In genomic region chr14:43359317-43359716, GRCh38 we compare ENCODE assay signal across 26 cellular contexts.
"Had no signal": no experiment of that assay in that cellular context is flagged by ENCODE, and none has a peak within 500 bp of the region (broad histone marks: within the 10 kb centered on the region; RNA-seq: fewer than 3 reads in every experiment).

No MANE protein-coding gene starts in this region.

- H3K9me3 ChIP-seq: neutrophil, right lobe of liver, suprapubic skin, tibial nerve had no signal

- H3K27me3 ChIP-seq: cardiac muscle cell, dorsolateral prefrontal cortex, neutrophil, right lobe of liver, stomach, suprapubic skin, tibial nerve had no signal

- DNase-seq: activated B cell treated with CpG ODN at 0.5 μM for 24 hours; activated CD4-positive, alpha-beta T cell treated with anti-CD3 and anti-CD28 coated beads, Interleukin-2, amount 50 U/mL, for 1 hour; activated CD8-positive, alpha-beta T cell treated with anti-CD3 and anti-CD28 coated beads for 36 hours; activated T-cell treated with anti-CD3 and anti-CD28 coated beads, Interleukin-2, amount 50 U/mL, for 4 hours; anterior cingulate cortex; cerebellar nuclear complex; dorsolateral prefrontal cortex; effector memory CD4-positive, alpha-beta T cell; glutamatergic neuron; islet precursor cell; left ventricle myocardium superior; right lobe of liver; stimulated activated CD4-positive, alpha-beta T cell treated with anti-CD3 and anti-CD28 coated beads, Interleukin-12 subunit alpha, Interleukin-12 subunit beta, amount 100 ng/mL, for 4 hours; stimulated activated CD4-positive, alpha-beta T cell treated with anti-CD3 and anti-CD28 coated beads, Interleukin-4, amount 100 ng/mL, for 1 hour; stomach had no signal

- H3K27ac ChIP-seq: cardiac muscle cell, coronary artery, dorsolateral prefrontal cortex, neutrophil, right lobe of liver, skin epidermis, stomach, suprapubic skin, tibial nerve had no signal

- H3K4me1 Mint-ChIP-seq: activated B cell treated with CpG ODN at 0.5 μM for 24 hours, nephron had no signal

- H3K9me3 Mint-ChIP-seq: activated B cell treated with CpG ODN at 0.5 μM for 24 hours; activated T-cell treated with anti-CD3 and anti-CD28 coated beads, Interleukin-2, amount 50 U/mL, for 4 hours; nephron had no signal

- ATAC-seq: activated CD8-positive, alpha-beta T cell treated with anti-CD3 and anti-CD28 coated beads for 36 hours; activated naive CD4-positive, alpha-beta T cell treated with anti-CD3 and anti-CD28 coated beads, Interleukin-2, amount 50 U/mL, for 72 hours; activated T-cell treated with anti-CD3 and anti-CD28 coated beads, Interleukin-2, amount 50 U/mL, for 4 hours; left ventricle myocardium superior; right lobe of liver had no signal

- H3K36me3 Mint-ChIP-seq: activated naive CD4-positive, alpha-beta T cell treated with anti-CD3 and anti-CD28 coated beads, Interleukin-2, amount 50 U/mL, for 72 hours had no signal

- H3K4me3 Mint-ChIP-seq: activated B cell treated with CpG ODN at 0.5 μM for 24 hours; activated CD8-positive, alpha-beta T cell treated with anti-CD3 and anti-CD28 coated beads for 36 hours; activated T-cell treated with anti-CD3 and anti-CD28 coated beads, Interleukin-2, amount 50 U/mL, for 4 hours; nephron; T-helper 2 cell treated with Interferon-gamma antibody and Interleukin-4, amounts not matched to agents 5 μg/mL and 100 μg/mL, for 36 hours had no signal

- H3K4me1 ChIP-seq: right lobe of liver, stomach, suprapubic skin, tibial nerve had no signal

- H3K27me3 Mint-ChIP-seq: activated B cell treated with CpG ODN at 0.5 μM for 24 hours; activated CD8-positive, alpha-beta T cell treated with anti-CD3 and anti-CD28 coated beads for 36 hours; progenitor cell of endocrine pancreas had no signal

- H3K27ac Mint-ChIP-seq: activated B cell treated with CpG ODN at 0.5 μM for 24 hours; activated CD8-positive, alpha-beta T cell treated with anti-CD3 and anti-CD28 coated beads for 36 hours; activated naive CD4-positive, alpha-beta T cell treated with anti-CD3 and anti-CD28 coated beads, Interleukin-2, amount 50 U/mL, for 72 hours; activated T-helper 2 cell treated with anti-CD3 and anti-CD28 coated beads, Interferon-gamma antibody, Interleukin-2, Interleukin-4, amounts not matched to agents 10 μg/mL and 5 μg/mL and 100 μg/mL, durations not matched to agents 14 hours and 24 hours and 36 hours; nephron; progenitor cell of endocrine pancreas; T-helper 2 cell treated with Interferon-gamma antibody and Interleukin-4, amounts not matched to agents 5 μg/mL and 100 μg/mL, for 36 hours had no signal
